23 cellular contexts compared by ENCODE assay signal in genomic region chr7:111459757-111460280, GRCh38.
"Had no signal": no experiment of that assay in that cellular context is flagged by ENCODE, and none has a peak within 500 bp of the region (broad histone marks: within the 10 kb centered on the region; RNA-seq: fewer than 3 reads in every experiment).

No MANE protein-coding gene starts in this region.

- H3K27ac Mint-ChIP-seq: activated CD4-positive, alpha-beta T cell treated with anti-CD3 and anti-CD28 coated beads, Interleukin-2, amount 10 ng/mL, durations not matched to agents 7 days and 5 days; activated CD8-positive, alpha-beta T cell treated with anti-CD3 and anti-CD28 coated beads, Interleukin-2, amount 10 ng/mL, durations not matched to agents 7 days and 5 days; activated naive CD8-positive, alpha-beta T cell treated with anti-CD3 and anti-CD28 coated beads, Interleukin-2, amount 10 ng/mL, durations not matched to agents 7 days and 5 days; activated T-cell treated with anti-CD3 and anti-CD28 coated beads, Interleukin-2, amount 50 U/mL, for 24 hours; activated T-helper 2 cell treated with anti-CD3 and anti-CD28 coated beads, Interferon-gamma antibody, Interleukin-2, Interleukin-4, amounts not matched to agents 10 μg/mL and 5 μg/mL and 100 μg/mL, durations not matched to agents 14 hours and 24 hours and 36 hours; brain; naive B cell; stimulated activated memory B cell treated with anti-CD40 and anti-IgM and Interleukin-4, amounts not matched to agents 10 μg/mL and 1 μg/mL and 100 μg/mL, for 72 hours had no signal

- H3K9me3 ChIP-seq: esophagus muscularis mucosa, gastrocnemius medialis, left lung, mucosa of descending colon, ovary, spleen had no signal

- H3K36me3 Mint-ChIP-seq: activated naive CD8-positive, alpha-beta T cell treated with anti-CD3 and anti-CD28 coated beads, Interleukin-2, amount 10 ng/mL, durations not matched to agents 7 days and 5 days; brain had no signal

- H3K9me3 Mint-ChIP-seq: activated CD4-positive, alpha-beta T cell treated with anti-CD3 and anti-CD28 coated beads, Interleukin-2, amount 10 ng/mL, durations not matched to agents 7 days and 5 days; activated naive CD8-positive, alpha-beta T cell treated with anti-CD3 and anti-CD28 coated beads, Interleukin-2, amount 10 ng/mL, durations not matched to agents 7 days and 5 days; activated T-cell treated with anti-CD3 and anti-CD28 coated beads, Interleukin-2, amount 50 U/mL, for 24 hours; activated T-helper 2 cell treated with anti-CD3 and anti-CD28 coated beads, Interferon-gamma antibody, Interleukin-2, Interleukin-4, amounts not matched to agents 10 μg/mL and 5 μg/mL and 100 μg/mL, durations not matched to agents 14 hours and 24 hours and 36 hours; brain; stimulated activated memory B cell treated with anti-CD40 and anti-IgM and Interleukin-4, amounts not matched to agents 10 μg/mL and 1 μg/mL and 100 μg/mL, for 72 hours had no signal

- H3K4me1 Mint-ChIP-seq: activated CD4-positive, alpha-beta T cell treated with anti-CD3 and anti-CD28 coated beads, Interleukin-2, amount 10 ng/mL, durations not matched to agents 7 days and 5 days; activated naive CD8-positive, alpha-beta T cell treated with anti-CD3 and anti-CD28 coated beads, Interleukin-2, amount 10 ng/mL, durations not matched to agents 7 days and 5 days; stimulated activated memory B cell treated with anti-CD40 and anti-IgM and Interleukin-4, amounts not matched to agents 10 μg/mL and 1 μg/mL and 100 μg/mL, for 72 hours had no signal

- H3K27me3 ChIP-seq: esophagus muscularis mucosa, gastrocnemius medialis, left lung, ovary, spleen had no signal

- H3K4me3 Mint-ChIP-seq: activated CD4-positive, alpha-beta T cell treated with anti-CD3 and anti-CD28 coated beads, Interleukin-2, amount 10 ng/mL, durations not matched to agents 7 days and 5 days; activated CD8-positive, alpha-beta T cell treated with anti-CD3 and anti-CD28 coated beads, Interleukin-2, amount 10 ng/mL, durations not matched to agents 7 days and 5 days; activated naive CD8-positive, alpha-beta T cell treated with anti-CD3 and anti-CD28 coated beads, Interleukin-2, amount 10 ng/mL, durations not matched to agents 7 days and 5 days; activated T-cell treated with anti-CD3 and anti-CD28 coated beads, Interleukin-2, amount 50 U/mL, for 24 hours; brain; naive B cell; stimulated activated memory B cell treated with anti-CD40 and anti-IgM and Interleukin-4, amounts not matched to agents 10 μg/mL and 1 μg/mL and 100 μg/mL, for 72 hours had no signal

- DNase-seq: activated CD4-positive, alpha-beta T cell treated with anti-CD3 and anti-CD28 coated beads, Interleukin-2, amount 10 ng/mL, durations not matched to agents 7 days and 5 days; activated CD8-positive, alpha-beta T cell treated with anti-CD3 and anti-CD28 coated beads, Interleukin-2, amount 10 ng/mL, durations not matched to agents 7 days and 5 days; activated naive CD4-positive, alpha-beta T cell treated with Interleukin-2 at 50 U/mL for 16 hours; activated naive CD8-positive, alpha-beta T cell treated with anti-CD3 and anti-CD28 coated beads, Interleukin-2, amount 10 ng/mL, durations not matched to agents 7 days and 5 days; activated T-cell treated with anti-CD3 and anti-CD28 coated beads, Interleukin-2, amount 50 U/mL, for 24 hours; anterior cingulate cortex; effector CD4-positive, alpha-beta T cell; gastrocnemius medialis; head of caudate nucleus; kidney; left lung; mammary epithelial cell; mucosa of descending colon; naive B cell; ovary; spleen; stimulated activated CD4-positive, alpha-beta T cell treated with anti-CD3 and anti-CD28 coated beads, Interleukin-4, amount 100 ng/mL, for 4 hours had no signal

- H3K36me3 ChIP-seq: esophagus muscularis mucosa, gastrocnemius medialis, left lung, ovary, spleen had no signal

- H3K27ac ChIP-seq: esophagus muscularis mucosa, gastrocnemius medialis, left lung, ovary, spleen had no signal

- ATAC-seq: activated CD4-positive, CD25-positive, alpha-beta regulatory T cell treated with anti-CD3 and anti-CD28 coated beads, Interleukin-2, amount 50 U/mL, for 24 hours; activated CD8-positive, alpha-beta T cell treated with anti-CD3 and anti-CD28 coated beads, Interleukin-2, amount 10 ng/mL, durations not matched to agents 7 days and 5 days; gastrocnemius medialis; left lung; mucosa of descending colon; sciatic nerve; stimulated activated memory B cell treated with anti-CD40 and anti-IgM and Interleukin-4, amounts not matched to agents 10 μg/mL and 1 μg/mL and 100 μg/mL, for 72 hours had no signal

- H3K4me1 ChIP-seq: esophagus muscularis mucosa, left lung, spleen had no signal

- H3K4me3 ChIP-seq: esophagus muscularis mucosa, gastrocnemius medialis, left lung, mucosa of descending colon, ovary, spleen had no signal

- H3K27me3 Mint-ChIP-seq: activated CD4-positive, alpha-beta T cell treated with anti-CD3 and anti-CD28 coated beads, Interleukin-2, amount 10 ng/mL, durations not matched to agents 7 days and 5 days; activated naive CD8-positive, alpha-beta T cell treated with anti-CD3 and anti-CD28 coated beads, Interleukin-2, amount 10 ng/mL, durations not matched to agents 7 days and 5 days; activated T-cell treated with anti-CD3 and anti-CD28 coated beads, Interleukin-2, amount 50 U/mL, for 24 hours; brain; naive B cell; stimulated activated memory B cell treated with anti-CD40 and anti-IgM and Interleukin-4, amounts not matched to agents 10 μg/mL and 1 μg/mL and 100 μg/mL, for 72 hours had no signal
